In the genomic region with DNA sequence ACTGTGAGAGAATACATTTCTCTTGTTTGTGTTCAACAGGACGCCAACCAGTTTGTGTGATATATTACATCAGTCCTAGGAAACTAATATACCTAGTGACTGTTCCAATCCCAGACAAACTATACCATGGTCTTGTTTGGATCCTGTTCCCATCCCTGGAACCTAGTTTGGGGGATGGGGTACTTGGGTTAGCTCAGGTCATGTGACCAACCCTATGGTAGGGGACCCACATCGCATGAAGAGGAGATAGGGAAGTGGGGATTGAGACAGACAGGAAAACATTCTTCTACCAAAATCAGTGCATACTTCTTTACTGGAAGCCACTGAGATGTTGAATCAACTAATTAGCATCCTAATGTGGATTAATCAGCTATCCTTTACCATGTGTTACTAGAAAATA, we compare ENCODE assay signal across 23 cellular contexts.
"Had no signal": no experiment of that assay in that cellular context is flagged by ENCODE, and none has a peak within 500 bp of the region (broad histone marks: within the 10 kb centered on the region; RNA-seq: fewer than 3 reads in every experiment).

No MANE protein-coding gene starts in this region.

- ATAC-seq: natural killer cell; right lobe of liver; stimulated activated naive B cell treated with anti-CD40 and anti-IgM and Interleukin-4, amounts not matched to agents 10 μg/mL and 1 μg/mL and 100 μg/mL, for 72 hours; stimulated activated naive CD8-positive, alpha-beta T cell treated with anti-CD3 and anti-CD28 coated beads, Interleukin-15, Interleukin-2, amounts not matched to agents 100 U/mL and 50 U/mL, for 24 hours had no signal

- H3K27me3 ChIP-seq: ovary, right atrium auricular region, right lobe of liver, stomach, suprapubic skin, tibial artery, uterus had no signal

- DNase-seq: islet precursor cell; left ventricle myocardium inferior; mesendoderm; naive B cell; natural killer cell; ovary; right lobe of liver; stimulated activated CD4-positive, alpha-beta T cell treated with anti-CD3 and anti-CD28 coated beads, Interleukin-12 subunit alpha, Interleukin-12 subunit beta, amount 100 ng/mL, for 4 hours; stimulated activated CD4-positive, alpha-beta T cell treated with anti-CD3 and anti-CD28 coated beads, Interleukin-15, amount 100 ng/mL, for 24 hours; stimulated activated CD4-positive, alpha-beta T cell treated with anti-CD3 and anti-CD28 coated beads, Interleukin-2, amount 100 ng/mL, for 24 hours; stimulated activated CD4-positive, alpha-beta T cell treated with anti-CD3 and anti-CD28 coated beads, Interleukin-4, amount 100 ng/mL, for 1 hour; stimulated activated naive B cell treated with anti-CD40 and anti-IgM and Interleukin-4, amounts not matched to agents 10 μg/mL and 1 μg/mL and 100 μg/mL, for 72 hours; stimulated activated naive CD8-positive, alpha-beta T cell treated with anti-CD3 and anti-CD28 coated beads, Interleukin-15, Interleukin-2, amounts not matched to agents 100 U/mL and 50 U/mL, for 24 hours; stomach; tibial artery; trophoblast cell; uterus had no signal

- H3K4me1 Mint-ChIP-seq: naive B cell; natural killer cell; stimulated activated naive B cell treated with anti-CD40 and anti-IgM and Interleukin-4, amounts not matched to agents 10 μg/mL and 1 μg/mL and 100 μg/mL, for 72 hours had no signal

- H3K36me3 Mint-ChIP-seq: naive B cell; natural killer cell; stimulated activated naive B cell treated with anti-CD40 and anti-IgM and Interleukin-4, amounts not matched to agents 10 μg/mL and 1 μg/mL and 100 μg/mL, for 72 hours had no signal

- H3K27ac ChIP-seq: left ventricle myocardium inferior, ovary, right atrium auricular region, right lobe of liver, stomach, suprapubic skin, thoracic aorta, tibial artery, uterus had no signal

- H3K36me3 ChIP-seq: ovary, right lobe of liver, suprapubic skin, uterus had no signal

- H3K4me3 Mint-ChIP-seq: mesothelial cell of epicardium; naive B cell; natural killer cell; stimulated activated naive B cell treated with anti-CD40 and anti-IgM and Interleukin-4, amounts not matched to agents 10 μg/mL and 1 μg/mL and 100 μg/mL, for 72 hours had no signal

- H3K27ac Mint-ChIP-seq: mesothelial cell of epicardium; natural killer cell; progenitor cell of endocrine pancreas; stimulated activated naive B cell treated with anti-CD40 and anti-IgM and Interleukin-4, amounts not matched to agents 10 μg/mL and 1 μg/mL and 100 μg/mL, for 72 hours had no signal

- H3K9me3 ChIP-seq: left ventricle myocardium inferior, ovary, right atrium auricular region, right lobe of liver, stomach, suprapubic skin, thoracic aorta, tibial artery, uterus had no signal

- H3K4me1 ChIP-seq: right atrium auricular region, right lobe of liver, stomach, suprapubic skin, uterus had no signal

- H3K4me3 ChIP-seq: left ventricle myocardium inferior, lung, ovary, right atrium auricular region, right lobe of liver, stomach, suprapubic skin, thoracic aorta, tibial artery, uterus had no signal
